Comparison of ENCODE assay signal across 8 cellular contexts in genomic region chr17:29929544-29930398, GRCh38. TPM values are rescaled to one million over a fixed set of nuclear protein-coding genes. Genes with fewer than 3 reads are reported as not detected.
DNase-seq lines count a peak whose midpoint lies in the region; ATAC-seq and TF ChIP-seq lines count a peak whose summit lies in the region.

A gene with protein sequence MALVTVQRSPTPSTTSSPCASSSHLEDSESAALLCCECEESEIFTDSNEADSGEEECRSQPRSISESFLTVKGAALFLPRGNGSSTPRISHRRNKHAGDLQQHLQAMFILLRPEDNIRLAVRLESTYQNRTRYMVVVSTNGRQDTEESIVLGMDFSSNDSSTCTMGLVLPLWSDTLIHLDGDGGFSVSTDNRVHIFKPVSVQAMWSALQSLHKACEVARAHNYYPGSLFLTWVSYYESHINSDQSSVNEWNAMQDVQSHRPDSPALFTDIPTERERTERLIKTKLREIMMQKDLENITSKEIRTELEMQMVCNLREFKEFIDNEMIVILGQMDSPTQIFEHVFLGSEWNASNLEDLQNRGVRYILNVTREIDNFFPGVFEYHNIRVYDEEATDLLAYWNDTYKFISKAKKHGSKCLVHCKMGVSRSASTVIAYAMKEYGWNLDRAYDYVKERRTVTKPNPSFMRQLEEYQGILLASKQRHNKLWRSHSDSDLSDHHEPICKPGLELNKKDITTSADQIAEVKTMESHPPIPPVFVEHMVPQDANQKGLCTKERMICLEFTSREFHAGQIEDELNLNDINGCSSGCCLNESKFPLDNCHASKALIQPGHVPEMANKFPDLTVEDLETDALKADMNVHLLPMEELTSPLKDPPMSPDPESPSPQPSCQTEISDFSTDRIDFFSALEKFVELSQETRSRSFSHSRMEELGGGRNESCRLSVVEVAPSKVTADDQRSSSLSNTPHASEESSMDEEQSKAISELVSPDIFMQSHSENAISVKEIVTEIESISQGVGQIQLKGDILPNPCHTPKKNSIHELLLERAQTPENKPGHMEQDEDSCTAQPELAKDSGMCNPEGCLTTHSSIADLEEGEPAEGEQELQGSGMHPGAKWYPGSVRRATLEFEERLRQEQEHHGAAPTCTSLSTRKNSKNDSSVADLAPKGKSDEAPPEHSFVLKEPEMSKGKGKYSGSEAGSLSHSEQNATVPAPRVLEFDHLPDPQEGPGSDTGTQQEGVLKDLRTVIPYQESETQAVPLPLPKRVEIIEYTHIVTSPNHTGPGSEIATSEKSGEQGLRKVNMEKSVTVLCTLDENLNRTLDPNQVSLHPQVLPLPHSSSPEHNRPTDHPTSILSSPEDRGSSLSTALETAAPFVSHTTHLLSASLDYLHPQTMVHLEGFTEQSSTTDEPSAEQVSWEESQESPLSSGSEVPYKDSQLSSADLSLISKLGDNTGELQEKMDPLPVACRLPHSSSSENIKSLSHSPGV (N-terminal part only) (minus strand): TSS chr17:29930228. CDS start chr17:29930000, 228 bp downstream.

- DNase-seq in DMS153 (lab: John Stamatoyannopoulos, UW) (peak; percentile 87), LNCaP clone FGC (ENCODE audit: low read depth) (no peak), RPMI7951 (ENCODE audit: low read depth) (peak; percentile 81), activated T-helper 1 cell treated with Interleukin-2 at 50 U/mL for 16 hours (ENCODE audit: low read depth) (peak; percentile 82), fibroblast of lung (ENCODE audit: low read depth in 2 of 2) (peak; percentile 75 to 79)
- DNase-seq in naive thymus-derived CD4-positive, alpha-beta T cell, result peak; percentile 78 to 89 (median 85)
- DNase-seq in stimulated activated naive B cell treated with anti-CD40 and anti-IgM and Interleukin-4, amounts not matched to agents 10 μg/mL and 1 μg/mL and 100 μg/mL, for 72 hours, result peak; percentile 84

- peaks cover 43% of the 10 kb centered on the region for H3K79me2 ChIP-seq in fibroblast of lung (ENCODE audit: control insufficient read depth, insufficient read depth, low read length)

- POLR2A ChIA-PET in naive thymus-derived CD4-positive, alpha-beta T cell (lab: Charles Lee), result interaction anchor here (0.5 to 3.3 kb wide), 13 partner anchors 11 to 1210 kb away, joined by 3 to 64 read pairs (median 4); partner anchors contain the start of gene TP53I13

- H2AFZ ChIP-seq in fibroblast of lung (ENCODE audit: low read length), result peak within 1 kb of the TSS; percentile 95

- no peaks in the 10 kb centered on the region for H3K36me3 ChIP-seq in fibroblast of lung (ENCODE audit: control insufficient read depth, insufficient read depth, low read length)
- H3K36me3 ChIP-seq in naive thymus-derived CD4-positive, alpha-beta T cell (ENCODE audit: control insufficient read depth in 2 of 3, insufficient read depth in 3 of 3, low read length in 3 of 3), result peaks cover 0 to 12% (median 0%) of the 10 kb centered on the region in 3 experiments

- H3K27ac ChIP-seq in fibroblast of lung (ENCODE audit: insufficient read depth, low read length), result peak within 1 kb of the TSS; percentile 84
- H3K27ac ChIP-seq in naive thymus-derived CD4-positive, alpha-beta T cell (ENCODE audit: low read depth, low read length), result peak within 1 kb of the TSS; percentile 85

- peaks cover 29 to 45% (median 38%) of the 10 kb centered on the region in 7 donors for H3K4me1 Mint-ChIP-seq in naive thymus-derived CD4-positive, alpha-beta T cell
- H3K4me1 Mint-ChIP-seq in stimulated activated naive B cell treated with anti-CD40 and anti-IgM and Interleukin-4, amounts not matched to agents 10 μg/mL and 1 μg/mL and 100 μg/mL, for 72 hours, result peaks cover 17 to 38% of the 10 kb centered on the region in 2 donors

- H3K4me3 Mint-ChIP-seq in naive thymus-derived CD4-positive, alpha-beta T cell, result no peak within 1 kb of the TSS
- H3K4me3 Mint-ChIP-seq in stimulated activated naive B cell treated with anti-CD40 and anti-IgM and Interleukin-4, amounts not matched to agents 10 μg/mL and 1 μg/mL and 100 μg/mL, for 72 hours, result no peak within 1 kb of the TSS

- CTCF ChIA-PET in naive thymus-derived CD4-positive, alpha-beta T cell (lab: Charles Lee), result interaction anchor here (1.0 to 5.5 kb wide), 16 partner anchors 10 to 342 kb away, joined by 3 to 196 read pairs (median 7); partner anchors contain the start of gene ANKRD13B

- H3K4me3 ChIP-seq in LNCaP clone FGC (ENCODE audit: low read depth, low read length), result peak within 1 kb of the TSS; percentile 92
- H3K4me3 ChIP-seq in fibroblast of lung (replicated peaks in 1 of 4; ENCODE audit: control extremely low read depth in 1 of 4, insufficient read depth in 1 of 4, low read depth in 3 of 4, low read length in 4 of 4), result peak within 1 kb of the TSS; percentile 69 to 98 (median 93)
- H3K4me3 ChIP-seq in naive thymus-derived CD4-positive, alpha-beta T cell (ENCODE audit: low read length), result peak within 1 kb of the TSS; percentile 81

- H3K27me3 ChIP-seq in fibroblast of lung (ENCODE audit: control insufficient read depth, insufficient read depth, low read length), result no peaks in the 10 kb centered on the region
- H3K27me3 ChIP-seq in naive thymus-derived CD4-positive, alpha-beta T cell (ENCODE audit: control insufficient read depth in 2 of 2, insufficient read depth in 2 of 2, low read length in 2 of 2), result no peaks in the 10 kb centered on the region

- peaks cover 0 to 5% (median 4%) of the 10 kb centered on the region in 5 donors for H3K36me3 Mint-ChIP-seq in naive thymus-derived CD4-positive, alpha-beta T cell
- peaks cover 4 to 8% of the 10 kb centered on the region in 2 donors for H3K36me3 Mint-ChIP-seq in stimulated activated naive B cell treated with anti-CD40 and anti-IgM and Interleukin-4, amounts not matched to agents 10 μg/mL and 1 μg/mL and 100 μg/mL, for 72 hours

- TF ChIP-seq CTCF in LNCaP clone FGC (IDR thresholded peaks at IDR 0.05; ENCODE audit: control insufficient read depth, extremely low read depth, insufficient read depth) (0 out of 2 replicates have a peak, but pooled peaks have one; percentile 8), fibroblast of lung (conservative IDR thresholded peaks at IDR 0.05 in 1 of 2, IDR thresholded peaks at IDR 0.05 in 1 of 2; ENCODE audit: low read depth in 1 of 2, low read length in 2 of 2) (no peak)

- H3K9me3 ChIP-seq in fibroblast of lung (ENCODE audit: control insufficient read depth, insufficient read depth, low read depth, low read length), result no peaks in the 10 kb centered on the region
- no peaks in the 10 kb centered on the region for H3K9me3 ChIP-seq in naive thymus-derived CD4-positive, alpha-beta T cell (ENCODE audit: control insufficient read depth in 2 of 3, low read length in 3 of 3)

- H3K27me3 Mint-ChIP-seq in naive thymus-derived CD4-positive, alpha-beta T cell, result no peaks in the 10 kb centered on the region
- no peaks in the 10 kb centered on the region for H3K27me3 Mint-ChIP-seq in stimulated activated naive B cell treated with anti-CD40 and anti-IgM and Interleukin-4, amounts not matched to agents 10 μg/mL and 1 μg/mL and 100 μg/mL, for 72 hours

- peaks cover 6% of the 10 kb centered on the region for H3K4me1 ChIP-seq in fibroblast of lung (ENCODE audit: control insufficient read depth, extremely low read depth, insufficient read depth, low read length)
- H3K4me1 ChIP-seq in naive thymus-derived CD4-positive, alpha-beta T cell (ENCODE audit: control insufficient read depth in 2 of 2, insufficient read depth in 2 of 2, low read length in 2 of 2), result peaks cover 13 to 25% of the 10 kb centered on the region in 2 donors

- peak within 1 kb of the TSS; percentile 98 for H3K4me2 ChIP-seq in fibroblast of lung (ENCODE audit: extremely low read depth, insufficient read depth, low read length)

- peak within 1 kb of the TSS; percentile 76 for H3K9ac ChIP-seq in fibroblast of lung (ENCODE audit: insufficient read depth, low read length)

- intact Hi-C loops in naive thymus-derived CD4-positive, alpha-beta T cell (cut with micrococcal nuclease), result loop anchor here (1.0 to 5.0 kb wide), 10 partner anchors 93 to 537 kb away; partner anchors contain the start of genes GIT1 (in 2 of the 2), ABHD15 (in 1 of the 2), CPD (in 1 of the 2) and TAOK1 (in 1 of the 2)

- peak; percentile 47 for ATAC-seq in GM21723 (IDR thresholded peaks at IDR 0.05; ENCODE audit: unreplicated experiment)
- ATAC-seq in naive thymus-derived CD4-positive, alpha-beta T cell, result peak; percentile 86
- ATAC-seq in stimulated activated naive B cell treated with anti-CD40 and anti-IgM and Interleukin-4, amounts not matched to agents 10 μg/mL and 1 μg/mL and 100 μg/mL, for 72 hours (replicated peaks), result peak; percentile 67 to 74

- no peaks in the 10 kb centered on the region for H4K20me1 ChIP-seq in fibroblast of lung (ENCODE audit: control insufficient read depth, extremely low read depth, insufficient read depth, low read length)

- H3K9me3 Mint-ChIP-seq in naive thymus-derived CD4-positive, alpha-beta T cell, result no peaks in the 10 kb centered on the region
- no peaks in the 10 kb centered on the region for H3K9me3 Mint-ChIP-seq in stimulated activated naive B cell treated with anti-CD40 and anti-IgM and Interleukin-4, amounts not matched to agents 10 μg/mL and 1 μg/mL and 100 μg/mL, for 72 hours

- H3K27ac Mint-ChIP-seq in naive thymus-derived CD4-positive, alpha-beta T cell, result no peak within 1 kb of the TSS
- peak within 1 kb of the TSS; percentile 97 for H3K27ac Mint-ChIP-seq in stimulated activated naive B cell treated with anti-CD40 and anti-IgM and Interleukin-4, amounts not matched to agents 10 μg/mL and 1 μg/mL and 100 μg/mL, for 72 hours

RNA-seq across cellular contexts. Expression of the gene that starts here (rescaled TPM):
- total RNA-seq in RPMI7951 (2014; rRNA removed; shearing (Covaris generic)), result 8.7 and 9.2 TPM in 2 replicates
- total RNA-seq in fibroblast of lung, result 18.0 and 30.2 TPM in 2 replicates
- polyA plus RNA-seq in fibroblast of lung, result 21.0 and 21.4 TPM in 2 replicates
- 18.5 and 22.4 TPM in 2 replicates for polyA plus RNA-seq in fibroblast of lung (2012)
- 16.3 and 33.7 TPM in 2 replicates for polyA minus RNA-seq in fibroblast of lung (ENCODE audit: low replicate concordance)
- 100 to 1,000 TPM in 2 of 5 experiments, 10 to 100 TPM in 3; 75.8 to 109 (median 78.5) TPM for total RNA-seq in naive thymus-derived CD4-positive, alpha-beta T cell
- polyA plus RNA-seq in naive thymus-derived CD4-positive, alpha-beta T cell, result 10 to 100 TPM; 33.9 to 34.9 TPM
